ENCODE assay signal across 7 cellular contexts in genomic region chr7:45761545-45762205, GRCh38.
DNase-seq lines count a peak whose midpoint lies in the region; ATAC-seq and TF ChIP-seq lines count a peak whose summit lies in the region.
"Not testable (repeated sequence)": the region's sequence is repeated elsewhere in the genome, so short reads cannot be mapped to it uniquely, and the experiment has no call there.

No MANE protein-coding gene starts in this region.

- POLR2A ChIA-PET in BJ (lab: Charles Lee) = not testable (repeated sequence)

- H3K4me1 Mint-ChIP-seq in dendritic cell treated with granulocyte-macrophage colony-stimulating factor and Interleukin-4, amounts not matched to agents 40 ng/mL and 50 ng/mL, for 4 days (ENCODE audit: low read depth) = not testable (repeated sequence)
- peaks cover 20% of the 10 kb centered on the region for H3K4me1 Mint-ChIP-seq in memory B cell

- H3K9ac ChIP-seq in skeletal muscle satellite cell (ENCODE audit: low read depth, low read length) = peak overlapping the region; percentile 74

- H3K4me3 ChIP-seq in BJ (ENCODE audit: low read depth, low read length); adrenal gland; gastroesophageal sphincter: not testable (repeated sequence)
- H3K4me3 ChIP-seq in skeletal muscle satellite cell (ENCODE audit: low read length) = peak overlapping the region; percentile 22

- H3K9me3 ChIP-seq in adrenal gland (replicated peaks in 1 of 3); gastroesophageal sphincter; skeletal muscle satellite cell (replicated peaks; ENCODE audit: low read length): not testable (repeated sequence)

- not testable (repeated sequence) for H3K36me3 ChIP-seq in BJ (ENCODE audit: control insufficient read depth, insufficient read depth, low read length); adrenal gland (replicated peaks in 1 of 2); gastroesophageal sphincter; skeletal muscle satellite cell (ENCODE audit: insufficient read depth, low read length)

- WGBS in adrenal gland, 4 donors = 61 to 69% (median 63%) methylated on average over 5 of the region's 5 CpGs
- 59% methylated on average over 5 of the region's 5 CpGs for WGBS in gastroesophageal sphincter (ENCODE audit: low coverage in 1 of 2), 2 donors

- H3K27me3 Mint-ChIP-seq in dendritic cell treated with granulocyte-macrophage colony-stimulating factor and Interleukin-4, amounts not matched to agents 40 ng/mL and 50 ng/mL, for 4 days; memory B cell: not testable (repeated sequence)

- TF ChIP-seq POLR2A in adrenal gland (IDR thresholded peaks at IDR 0.05); gastroesophageal sphincter (IDR thresholded peaks at IDR 0.05): not testable (repeated sequence)

- not testable (repeated sequence) for H3K4me3 Mint-ChIP-seq in dendritic cell treated with granulocyte-macrophage colony-stimulating factor and Interleukin-4, amounts not matched to agents 40 ng/mL and 50 ng/mL, for 4 days; memory B cell

- H3K36me3 Mint-ChIP-seq in dendritic cell treated with granulocyte-macrophage colony-stimulating factor and Interleukin-4, amounts not matched to agents 40 ng/mL and 50 ng/mL, for 4 days (ENCODE audit: low read depth); memory B cell: not testable (repeated sequence)

- not testable (repeated sequence) for TF ChIP-seq CTCF in BJ (IDR thresholded peaks at IDR 0.05; ENCODE audit: insufficient read depth, low read depth, low read length); adrenal gland (IDR thresholded peaks at IDR 0.05); gastroesophageal sphincter (IDR thresholded peaks at IDR 0.05)

- ATAC-seq in gastroesophageal sphincter = peak; percentile 73
- ATAC-seq in memory B cell (ENCODE audit: low read depth) = not testable (repeated sequence)

- DNase-seq in BJ (ENCODE audit: low read depth) (peak; percentile 95), HT1080 (ENCODE audit: low read depth) (peak; percentile 40)
- not testable (repeated sequence) for DNase-seq in adrenal gland; memory B cell (ENCODE audit: low spot score in 2 of 2)

- H3K27me3 ChIP-seq in BJ (ENCODE audit: control insufficient read depth, insufficient read depth, low read length); adrenal gland; gastroesophageal sphincter; skeletal muscle satellite cell (ENCODE audit: control insufficient read depth, insufficient read depth, low read length): not testable (repeated sequence)

- peak overlapping the region; percentile 58 for H3K4me2 ChIP-seq in skeletal muscle satellite cell (ENCODE audit: low read length)

- CTCF ChIA-PET in BJ (lab: Yijun Ruan, JAX) = not testable (repeated sequence)

- not testable (repeated sequence) for H3K9me3 Mint-ChIP-seq in dendritic cell treated with granulocyte-macrophage colony-stimulating factor and Interleukin-4, amounts not matched to agents 40 ng/mL and 50 ng/mL, for 4 days; memory B cell

- not testable (repeated sequence) for TF ChIP-seq EP300 in gastroesophageal sphincter (IDR thresholded peaks at IDR 0.05)

- H3K27ac ChIP-seq in adrenal gland (peak overlapping the region in 3 of 5 donors; percentile 17 to 50 (median 27)), gastroesophageal sphincter (peak overlapping the region in 2 of 4 donors; percentile 48 to 49)

- intact Hi-C loops in adrenal gland (cut with DNase I); dendritic cell treated with granulocyte-macrophage colony-stimulating factor and Interleukin-4, amounts not matched to agents 40 ng/mL and 50 ng/mL, for 4 days (cut with micrococcal nuclease): not testable (repeated sequence)

- peak overlapping the region; percentile 71 for H3K27ac Mint-ChIP-seq in dendritic cell treated with granulocyte-macrophage colony-stimulating factor and Interleukin-4, amounts not matched to agents 40 ng/mL and 50 ng/mL, for 4 days
- peak overlapping the region; percentile 35 for H3K27ac Mint-ChIP-seq in memory B cell

- H3K4me1 ChIP-seq in adrenal gland (replicated peaks in 1 of 2) = peaks cover 10 to 15% of the 10 kb centered on the region in 2 donors
- H3K4me1 ChIP-seq in gastroesophageal sphincter = peaks cover 0 to 18% (median 0%) of the 10 kb centered on the region in 3 donors
- peaks cover 21% of the 10 kb centered on the region for H3K4me1 ChIP-seq in skeletal muscle satellite cell (ENCODE audit: control insufficient read depth, insufficient read depth, low read length)
